ENCODE assay signal across 12 cellular contexts in the genomic region with DNA sequence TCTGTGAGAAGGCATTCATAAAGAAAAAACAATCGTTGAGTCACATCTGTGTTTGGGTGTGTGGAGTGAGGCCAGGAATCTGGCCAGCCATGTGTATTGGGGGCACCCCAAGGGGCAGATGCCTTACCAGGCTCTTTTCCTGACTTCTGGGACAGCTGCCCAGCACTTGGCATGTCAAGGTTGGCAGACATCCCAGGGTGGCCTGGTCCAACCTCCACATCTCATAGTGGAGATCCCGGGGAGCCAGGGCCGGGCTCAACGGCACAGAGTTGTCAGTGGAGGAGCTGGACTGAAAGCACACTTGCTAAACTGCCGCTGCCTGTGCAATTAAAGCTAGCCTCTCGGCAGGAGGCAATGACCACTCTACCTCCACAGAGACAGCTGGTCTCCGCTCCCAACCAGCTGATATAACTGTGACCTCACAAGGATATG.
A peak's percentile ranks its signal among the peaks of the same experiment; 100 is the strongest.
DNase-seq lines count a peak whose midpoint lies in the region; ATAC-seq and TF ChIP-seq lines count a peak whose summit lies in the region.
"Had no signal": no experiment of that assay in that cellular context is flagged by ENCODE, and none has a peak within 500 bp of the region (broad histone marks: within the 10 kb centered on the region; RNA-seq: fewer than 3 reads in every experiment).

No MANE protein-coding gene starts in this region.

- ATAC-seq in RWPE2 (ENCODE audit: low read depth) = peak; percentile 75
- ATAC-seq in HG03280 (IDR thresholded peaks at IDR 0.05; ENCODE audit: unreplicated experiment) = no peak
- no peak for ATAC-seq in activated T-cell treated with anti-CD3 and anti-CD28 coated beads, Interleukin-2, amount 50 U/mL, for 72 hours (replicated peaks in 1 of 2)

- H3K27me3 ChIP-seq in RWPE2 (ENCODE audit: insufficient read depth, poor library complexity, severe bottlenecking) (no peaks in the 10 kb centered on the region), parathyroid adenoma (ENCODE audit: control insufficient read depth, insufficient read depth, low read length) (no peaks in the 10 kb centered on the region)

- no peaks in the 10 kb centered on the region for H3K9me3 Mint-ChIP-seq in activated T-cell treated with anti-CD3 and anti-CD28 coated beads, Interleukin-2, amount 50 U/mL, for 72 hours
- H3K9me3 Mint-ChIP-seq: activated naive CD4-positive, alpha-beta T cell treated with anti-CD3 and anti-CD28 coated beads, Interleukin-2, amount 50 U/mL, for 24 hours; nephron had no signal

- peaks cover 7% of the 10 kb centered on the region for H3K79me2 ChIP-seq in parathyroid adenoma

- H2AFZ ChIP-seq in parathyroid adenoma = peak overlapping the region; percentile 47

- H3K36me3 ChIP-seq in RWPE2 (ENCODE audit: low read depth) = no peaks in the 10 kb centered on the region
- H3K36me3 ChIP-seq in parathyroid adenoma (ENCODE audit: control insufficient read depth, insufficient read depth, low read length) = no peaks in the 10 kb centered on the region
- H3K36me3 ChIP-seq: HAP-1 had no signal

- no peak overlapping the region for H3K4me2 ChIP-seq in parathyroid adenoma (ENCODE audit: low read length)

- no peak overlapping the region for H3K9ac ChIP-seq in parathyroid adenoma

- DNase-seq in GOT3 (lab: John Stamatoyannopoulos, UW) (peak; percentile 61), RWPE2 (ENCODE audit: low spot score) (peak; percentile 90), fibroblast of villous mesenchyme (ENCODE audit: low read depth) (peak; percentile 3), HCEC 1CT (no peak)
- DNase-seq in activated T-cell treated with anti-CD3 and anti-CD28 coated beads, Interleukin-2, amount 50 U/mL, for 72 hours = no peak
- no peak for DNase-seq in stimulated activated CD8-positive, alpha-beta memory T cell treated with anti-CD3 and anti-CD28 coated beads, Interleukin-4, amount 100 ng/mL, for 48 hours
- DNase-seq: DND-41 had no signal

- no peak overlapping the region for H3K27ac Mint-ChIP-seq in activated T-cell treated with anti-CD3 and anti-CD28 coated beads, Interleukin-2, amount 50 U/mL, for 72 hours
- H3K27ac Mint-ChIP-seq: activated naive CD4-positive, alpha-beta T cell treated with anti-CD3 and anti-CD28 coated beads, Interleukin-2, amount 50 U/mL, for 24 hours had no signal

- no peaks in the 10 kb centered on the region for H3K27me3 Mint-ChIP-seq in activated T-cell treated with anti-CD3 and anti-CD28 coated beads, Interleukin-2, amount 50 U/mL, for 72 hours (ENCODE audit: low read depth)
- H3K27me3 Mint-ChIP-seq: activated naive CD4-positive, alpha-beta T cell treated with anti-CD3 and anti-CD28 coated beads, Interleukin-2, amount 50 U/mL, for 24 hours had no signal

- peak overlapping the region; percentile 86 for H3K27ac ChIP-seq in RWPE2 (ENCODE audit: poor library complexity, severe bottlenecking)
- peak overlapping the region; percentile 85 for H3K27ac ChIP-seq in parathyroid adenoma

- no peak for TF ChIP-seq CTCF in RWPE2 (IDR thresholded peaks at IDR 0.05; ENCODE audit: poor library complexity, severe bottlenecking)
- TF ChIP-seq CTCF in fibroblast of villous mesenchyme (IDR thresholded peaks at IDR 0.05; ENCODE audit: insufficient read depth, low read depth, low read length) = no peak
- no peak for TF ChIP-seq CTCF in parathyroid adenoma (IDR thresholded peaks at IDR 0.05)

- H3K9me3 ChIP-seq in RWPE2 (ENCODE audit: severe bottlenecking) (no peaks in the 10 kb centered on the region), parathyroid adenoma (ENCODE audit: control insufficient read depth, low read length) (no peaks in the 10 kb centered on the region)
- H3K9me3 ChIP-seq: HAP-1 had no signal

- H3K36me3 Mint-ChIP-seq in activated T-cell treated with anti-CD3 and anti-CD28 coated beads, Interleukin-2, amount 50 U/mL, for 72 hours (ENCODE audit: insufficient read depth in 2 of 2) = no peaks in the 10 kb centered on the region
- H3K36me3 Mint-ChIP-seq: activated naive CD4-positive, alpha-beta T cell treated with anti-CD3 and anti-CD28 coated beads, Interleukin-2, amount 50 U/mL, for 24 hours had no signal

- H3K4me1 Mint-ChIP-seq in activated T-cell treated with anti-CD3 and anti-CD28 coated beads, Interleukin-2, amount 50 U/mL, for 72 hours (ENCODE audit: low read depth) = peaks cover 14% of the 10 kb centered on the region

- no peak overlapping the region for H3K4me3 ChIP-seq in RWPE2 (ENCODE audit: severe bottlenecking)
- H3K4me3 ChIP-seq in fibroblast of villous mesenchyme (ENCODE audit: low read depth, low read length) = no peak overlapping the region
- no peak overlapping the region for H3K4me3 ChIP-seq in parathyroid adenoma (ENCODE audit: low read depth, low read length)
- H3K4me3 ChIP-seq: HAP-1 had no signal

- H3K4me3 Mint-ChIP-seq in activated T-cell treated with anti-CD3 and anti-CD28 coated beads, Interleukin-2, amount 50 U/mL, for 72 hours = no peak overlapping the region
- H3K4me3 Mint-ChIP-seq: activated naive CD4-positive, alpha-beta T cell treated with anti-CD3 and anti-CD28 coated beads, Interleukin-2, amount 50 U/mL, for 24 hours; nephron had no signal

- H3K4me1 ChIP-seq in RWPE2 (ENCODE audit: insufficient read depth, poor library complexity, severe bottlenecking) (peaks cover 19% of the 10 kb centered on the region), parathyroid adenoma (peaks cover 50% of the 10 kb centered on the region)
- H3K4me1 ChIP-seq: HAP-1 had no signal

Comparison
In these comparisons a context has a peak if more than half of its experiments do, and no peak if none do; other contexts are left out.
1. DNase-seq: peak in GOT3 (single experiment), RWPE2 (single experiment) and fibroblast of villous mesenchyme (single experiment); none in HCEC 1CT (single experiment), activated T-cell treated with anti-CD3 and anti-CD28 coated beads, Interleukin-2, amount 50 U/mL, for 72 hours (0 of 2) and stimulated activated CD8-positive, alpha-beta memory T cell treated with anti-CD3 and anti-CD28 coated beads, Interleukin-4, amount 100 ng/mL, for 48 hours (single experiment).